18 cellular contexts compared by ENCODE assay signal in the genomic region with DNA sequence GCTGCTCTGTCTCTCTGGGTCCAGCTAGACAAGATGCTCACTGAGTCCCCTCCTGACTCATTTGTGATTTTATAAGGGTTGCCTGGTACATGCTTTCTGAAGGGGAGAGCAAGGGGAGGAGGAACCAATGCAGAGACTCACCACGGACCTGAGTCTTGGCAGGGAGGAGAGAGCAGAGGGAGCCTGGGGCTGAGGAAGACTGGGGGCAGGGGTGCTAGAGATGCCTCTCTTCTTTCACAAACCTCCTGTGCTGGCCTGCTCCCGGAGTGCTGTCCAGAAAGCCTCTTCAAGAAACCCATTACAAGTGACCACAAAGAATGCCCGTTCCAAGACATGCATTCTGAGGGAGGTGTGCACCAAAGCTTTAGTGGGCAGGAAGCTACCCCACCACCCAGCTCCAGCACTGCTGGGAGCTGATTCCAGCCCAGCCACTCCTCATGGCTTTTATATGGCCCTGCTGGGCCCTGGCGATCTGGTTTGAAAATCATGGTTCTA. TPM values are rescaled to one million over a fixed set of nuclear protein-coding genes. Genes with fewer than 3 reads are reported as not detected.
A peak's percentile ranks its signal among the peaks of the same experiment; 100 is the strongest.
DNase-seq lines count a peak whose midpoint lies in the region; ATAC-seq and TF ChIP-seq lines count a peak whose summit lies in the region.
"Had no signal": no experiment of that assay in that cellular context is flagged by ENCODE, and none has a peak within 500 bp of the region (broad histone marks: within the 10 kb centered on the region; RNA-seq: fewer than 3 reads in every experiment).

No MANE protein-coding gene starts in this region.

- no peaks in the 10 kb centered on the region for H3F3A ChIP-seq in neural progenitor cell (ENCODE audit: low read depth)

- no peak overlapping the region for H3K9ac ChIP-seq in neural progenitor cell
- H3K9ac ChIP-seq: BLaER1 had no signal

- H3K4me1 Mint-ChIP-seq in neural progenitor cell, result peaks cover 16% of the 10 kb centered on the region

- no peaks in the 10 kb centered on the region for H3K27me3 Mint-ChIP-seq in neural progenitor cell (ENCODE audit: insufficient read depth, low read depth)

- H3K9me3 Mint-ChIP-seq in neural progenitor cell, result peaks cover 10% of the 10 kb centered on the region
- H3K9me3 Mint-ChIP-seq: CD8-positive, alpha-beta T cell had no signal

- no peak overlapping the region for H3K4me3 Mint-ChIP-seq in neural progenitor cell
- H3K4me3 Mint-ChIP-seq: CD8-positive, alpha-beta T cell; H9; IgD-negative memory B cell had no signal

- H3K9me2 ChIP-seq in hepatocyte (replicated peaks; ENCODE audit: insufficient read depth), result no peaks in the 10 kb centered on the region

- H3K27me3 ChIP-seq in hepatocyte (no peaks in the 10 kb centered on the region), neural progenitor cell (no peaks in the 10 kb centered on the region)
- H3K27me3 ChIP-seq: BLaER1, SJSA1 had no signal

- peaks cover 7% of the 10 kb centered on the region for H3K36me3 Mint-ChIP-seq in neural progenitor cell
- H3K36me3 Mint-ChIP-seq: CD8-positive, alpha-beta T cell had no signal

- DNase-seq in AG20443 (ENCODE audit: low spot score) (peak; percentile 10), M059J (ENCODE audit: low read depth) (peak; percentile 13), hepatocyte (ENCODE audit: low spot score) (no peak), neural progenitor cell (ENCODE audit: low spot score) (no peak), KG1 (lab: John Stamatoyannopoulos, UW) (no peak), posterior vena cava (ENCODE audit: low spot score) (no peak)
- DNase-seq: CD8-positive, alpha-beta T cell; H9; MV-4-11; NCI-H1417 treated with DMSO at 0.1 percent for 48 hours; NCI-H1930; NCI-H2171 had no signal

- H3K79me2 ChIP-seq in hepatocyte, result no peaks in the 10 kb centered on the region
- H3K79me2 ChIP-seq in neural progenitor cell (ENCODE audit: low read depth), result no peaks in the 10 kb centered on the region

- no peak for TF ChIP-seq CTCF in hepatocyte (IDR thresholded peaks at IDR 0.05; ENCODE audit: poor library complexity)
- no peak for TF ChIP-seq CTCF in neural progenitor cell (IDR thresholded peaks at IDR 0.05)

- peak overlapping the region; percentile 57 for H3K27ac Mint-ChIP-seq in neural progenitor cell
- H3K27ac Mint-ChIP-seq: CD8-positive, alpha-beta T cell; IgD-negative memory B cell had no signal

- H3K4me1 ChIP-seq in hepatocyte (ENCODE audit: insufficient read depth) (peaks cover 10% of the 10 kb centered on the region), neural progenitor cell (peaks cover 7% of the 10 kb centered on the region)
- H3K4me1 ChIP-seq: SJSA1 had no signal

- H4K20me1 ChIP-seq in hepatocyte (ENCODE audit: insufficient read depth, poor library complexity, severe bottlenecking) (no peaks in the 10 kb centered on the region), neural progenitor cell (ENCODE audit: low read depth) (no peaks in the 10 kb centered on the region)
- H4K20me1 ChIP-seq: BLaER1 had no signal

- H3K36me3 ChIP-seq in hepatocyte (replicated peaks; ENCODE audit: insufficient read depth, low read depth), result no peaks in the 10 kb centered on the region
- H3K36me3 ChIP-seq in neural progenitor cell, result no peaks in the 10 kb centered on the region
- H3K36me3 ChIP-seq: BLaER1, SJSA1 had no signal

- H3K4me2 ChIP-seq in hepatocyte (peak overlapping the region; percentile 4), neural progenitor cell (no peak overlapping the region)
- H3K4me2 ChIP-seq: BLaER1 had no signal

- intact Hi-C loops in posterior vena cava (cut with DNase I), result no loop called here

- H2AFZ ChIP-seq in hepatocyte (no peak overlapping the region), neural progenitor cell (replicated peaks) (no peak overlapping the region)

- H3K9me3 ChIP-seq in hepatocyte (ENCODE audit: low read depth) (peaks cover 7% of the 10 kb centered on the region), neural progenitor cell (ENCODE audit: low read depth) (peaks cover 6% of the 10 kb centered on the region)
- H3K9me3 ChIP-seq: SJSA1 had no signal

- H3K27ac ChIP-seq in hepatocyte (no peak overlapping the region), neural progenitor cell (no peak overlapping the region)
- H3K27ac ChIP-seq: BLaER1, RWPE1, SJSA1 had no signal

- WGBS in hepatocyte (ENCODE audit: low lambda C conversion rate, missing lambda C conversion rate), result 69% methylated on average over 4 of the region's 4 CpGs

- H3K4me3 ChIP-seq in hepatocyte, result no peak overlapping the region
- H3K4me3 ChIP-seq in neural progenitor cell, result no peak overlapping the region
- H3K4me3 ChIP-seq: BLaER1, SJSA1 had no signal

- ATAC-seq in HG03095 (IDR thresholded peaks at IDR 0.05; ENCODE audit: unreplicated experiment) (no peak), HG03460 (IDR thresholded peaks at IDR 0.05; ENCODE audit: unreplicated experiment) (no peak)
- ATAC-seq: CD8-positive, alpha-beta T cell had no signal

RNA-seq across cellular contexts. Expression of gene DICER1, which starts 33.1 kb away (rescaled TPM):
- 9.0 and 13.2 TPM in 2 replicates for total RNA-seq in M059J (2014; rRNA removed; shearing (Covaris generic))
- total RNA-seq in hepatocyte, result 64.3 and 111 TPM in 2 replicates
- polyA plus RNA-seq in hepatocyte, result 19.8 and 20.0 TPM in 2 replicates
- 56.7 and 70.0 TPM in 2 replicates for total RNA-seq in neural progenitor cell (ENCODE audit: low replicate concordance)
- total RNA-seq in posterior vena cava, result 10 to 100 TPM; 52.4 to 52.5 TPM

Comparison
In these comparisons a context has a peak if more than half of its experiments do, and no peak if none do; other contexts are left out.
1. DNase-seq: peak in AG20443 (single experiment) and M059J (single experiment); none in hepatocyte (single experiment), neural progenitor cell (single experiment), KG1 (single experiment) and posterior vena cava (single experiment).